27 cellular contexts compared by ENCODE assay signal in genomic region chr4:8840006-8840793, GRCh38. TPM values are rescaled to one million over a fixed set of nuclear protein-coding genes. Genes with fewer than 3 reads are reported as not detected.
DNase-seq lines count a peak whose midpoint lies in the region; ATAC-seq, FAIRE-seq and TF ChIP-seq lines count a peak whose summit lies in the region.
"Had no signal": no experiment of that assay in that cellular context is flagged by ENCODE, and none has a peak within 500 bp of the region (broad histone marks: within the 10 kb centered on the region; RNA-seq: fewer than 3 reads in every experiment).

No MANE protein-coding gene starts in this region.

- POLR2A ChIA-PET in H1 (lab: Charles Lee; ENCODE audit: partially characterized antibody): no interaction called here

- H3K27me3 ChIP-seq in heart right ventricle (peaks cover 0 to 70% (median 50%) of the 10 kb centered on the region in 7 donors), H1 (replicated peaks in 1 of 4; ENCODE audit: control insufficient read depth in 3 of 4, extremely low read depth in 1 of 4, insufficient read depth in 3 of 4, low read length in 3 of 4) (no peaks in the 10 kb centered on the region), neuronal stem cell (ENCODE audit: control insufficient read depth in 3 of 3, insufficient read depth in 3 of 3, low read depth in 1 of 3, low read length in 3 of 3) (peaks cover 0 to 10% (median 6%) of the 10 kb centered on the region in 3 experiments), HAP-1 (ENCODE audit: low read depth) (no peaks in the 10 kb centered on the region)
- H3K27me3 ChIP-seq: colonic mucosa, hepatocyte, pancreas, vagina had no signal

- H2AFZ ChIP-seq in H1 (ENCODE audit: low read length): no peak overlapping the region
- H2AFZ ChIP-seq in neuronal stem cell (ENCODE audit: low read length): no peak overlapping the region
- H2AFZ ChIP-seq: hepatocyte had no signal

- no peak overlapping the region for H4K5ac ChIP-seq in H1 (ENCODE audit: insufficient read length, low read depth, low read length)

- no peak overlapping the region for H3K9ac ChIP-seq in H1 (replicated peaks in 1 of 4; ENCODE audit: extremely low read depth in 1 of 4, low read depth in 3 of 4, low read length in 3 of 4)
- no peak overlapping the region for H3K9ac ChIP-seq in neuronal stem cell (ENCODE audit: low read depth, low read length, poor library complexity)

- H3K4me3 ChIP-seq in heart right ventricle: no peak overlapping the region
- H3K4me3 ChIP-seq in H1 (ENCODE audit: extremely low read depth in 1 of 4, insufficient read depth in 2 of 4, low read depth in 3 of 4, low read length in 4 of 4): no peak overlapping the region
- H3K4me3 ChIP-seq in neuronal stem cell (ENCODE audit: low read length in 2 of 2): no peak overlapping the region
- no peak overlapping the region for H3K4me3 ChIP-seq in HAP-1
- H3K4me3 ChIP-seq: colonic mucosa, hepatocyte, pancreas, skin epidermis, vagina had no signal

- TF ChIP-seq EP300 in H1 (IDR thresholded peaks at IDR 0.05; ENCODE audit: borderline replicate concordance in 1 of 2, low read depth in 2 of 2, low read length in 2 of 2): no peak

- no peaks in the 10 kb centered on the region for H3K79me2 ChIP-seq in H1 (ENCODE audit: control insufficient read depth in 1 of 2, insufficient read depth in 2 of 2, low read length in 2 of 2)
- H3K79me2 ChIP-seq: hepatocyte had no signal

- H4K20me1 ChIP-seq in H1 (replicated peaks in 1 of 2; ENCODE audit: control insufficient read depth in 1 of 2, insufficient read depth in 2 of 2, low read length in 2 of 2): peaks cover 0 to 6% of the 10 kb centered on the region in 2 experiments

- DNase-seq in Right ventricle myocardium superior: peak; percentile 18
- no peak for DNase-seq in heart right ventricle
- peak in 1 of 2 experiments; percentile 43 for DNase-seq in H1 (ENCODE audit: low read depth in 1 of 2, low spot score in 2 of 2)
- DNase-seq in neuronal stem cell (ENCODE audit: low spot score): no peak
- DNase-seq in cerebellar cortex (ENCODE audit: low spot score): no peak
- DNase-seq in HAP-1 (ENCODE audit: low spot score in 2 of 2): no peak
- DNase-seq: CD4-positive, alpha-beta memory T cell; colonic mucosa; DMS53; mammary epithelial cell; naive B cell; NCI-H2081; stimulated activated CD4-positive, alpha-beta T cell treated with anti-CD3 and anti-CD28 coated beads, Interleukin-4, amount 100 ng/mL, for 1 hour; SW 1271 had no signal

- H3K56ac ChIP-seq in H1 (replicated peaks; ENCODE audit: insufficient read length, low read depth, low read length): no peak overlapping the region

- no peak overlapping the region for H3K14ac ChIP-seq in H1 (ENCODE audit: insufficient read length)
- no peak overlapping the region for H3K14ac ChIP-seq in neuronal stem cell (ENCODE audit: low read length)

- H2BK120ac ChIP-seq in H1 (replicated peaks; ENCODE audit: low read depth, low read length) (no peak overlapping the region), neuronal stem cell (ENCODE audit: low read depth, low read length) (peak overlapping the region; percentile 58)

- 67 to 70% methylated on average over 10 of the region's 10 CpGs for WGBS in heart right ventricle, 2 donors
- 82% methylated on average over 10 of the region's 10 CpGs; no CpG with 5 or more reads in 1 of the 2 experiments for WGBS in H1 (ENCODE audit: extremely low coverage in 1 of 2, insufficient coverage in 1 of 2, insufficient read length in 1 of 2, insufficient replicate concordance in 2 of 2, low coverage in 1 of 2, low lambda C conversion rate in 2 of 2, missing lambda C conversion rate in 1 of 2), 2 experiments
- no CpG with 5 or more reads among the region's 10 CpGs for WGBS in neuronal stem cell (ENCODE audit: extremely low coverage in 2 of 2, insufficient read length in 2 of 2, insufficient replicate concordance in 1 of 2), 2 donors

- no peak overlapping the region for H3K18ac ChIP-seq in H1 (ENCODE audit: extremely low read depth, low read length)
- H3K18ac ChIP-seq in neuronal stem cell (ENCODE audit: low read length): peak overlapping the region; percentile 89

- H3K4ac ChIP-seq in H1 (replicated peaks; ENCODE audit: insufficient read length, low read depth, low read length) (no peak overlapping the region), neuronal stem cell (ENCODE audit: low read length) (no peak overlapping the region)

- H2AK5ac ChIP-seq in H1 (ENCODE audit: low read depth, low read length) (no peak overlapping the region), neuronal stem cell (ENCODE audit: low read depth, low read length) (peak overlapping the region; percentile 84)

- intact Hi-C loops in Right ventricle myocardium superior (cut with DNase I) (no loop called here), heart right ventricle (cut with DNase I) (no loop called here)

- no peak overlapping the region for H4K8ac ChIP-seq in H1 (ENCODE audit: extremely low read depth, insufficient read depth, low read length)
- H4K8ac ChIP-seq in neuronal stem cell (ENCODE audit: low read depth, low read length): no peak overlapping the region

- in situ Hi-C loops in HAP-1 (cut with MboI; ENCODE audit: low sequenced_read_pairs): no loop called here

- no peak for TF ChIP-seq RAD21 in H1 (IDR thresholded peaks at IDR 0.05 in 1 of 2, conservative IDR thresholded peaks at IDR 0.05 in 1 of 2; ENCODE audit: low read depth in 2 of 2, low read length in 2 of 2)

- H2BK5ac ChIP-seq in H1 (ENCODE audit: low read depth, low read length): no peak overlapping the region
- no peak overlapping the region for H2BK5ac ChIP-seq in neuronal stem cell (ENCODE audit: low read length)

- no peak overlapping the region for H4K91ac ChIP-seq in H1 (replicated peaks; ENCODE audit: insufficient read length, low read length)
- H4K91ac ChIP-seq in neuronal stem cell (ENCODE audit: low read depth, low read length, poor library complexity): no peak overlapping the region

- no peaks in the 10 kb centered on the region for H3K36me3 ChIP-seq in heart right ventricle
- H3K36me3 ChIP-seq in H1 (ENCODE audit: control insufficient read depth in 2 of 4, insufficient read depth in 4 of 4, low read length in 3 of 4): no peaks in the 10 kb centered on the region
- H3K36me3 ChIP-seq in neuronal stem cell (replicated peaks in 1 of 2; ENCODE audit: control insufficient read depth in 2 of 2, insufficient read depth in 2 of 2, low read length in 2 of 2): no peaks in the 10 kb centered on the region
- H3K36me3 ChIP-seq in HAP-1 (replicated peaks): no peaks in the 10 kb centered on the region
- H3K36me3 ChIP-seq: colonic mucosa, pancreas, vagina had no signal

- peaks cover 0 to 19% (median 5%) of the 10 kb centered on the region in 11 donors for H3K9me3 ChIP-seq in heart right ventricle
- H3K9me3 ChIP-seq in H1 (ENCODE audit: insufficient read depth in 2 of 2, low read depth in 1 of 2, low read length in 1 of 2): peaks cover 2 to 5% of the 10 kb centered on the region in 2 experiments; a peak in 1 of 4 replicates
- peaks cover 0 to 8% of the 10 kb centered on the region in 2 donors for H3K9me3 ChIP-seq in neuronal stem cell (replicated peaks in 1 of 2; ENCODE audit: control insufficient read depth in 2 of 2, insufficient read depth in 1 of 2, low read depth in 1 of 2, low read length in 2 of 2)
- no peaks in the 10 kb centered on the region for H3K9me3 ChIP-seq in HAP-1
- H3K9me3 ChIP-seq: colonic mucosa, pancreas, vagina had no signal

- no peak for FAIRE-seq in H1 (lab: Jason Lieb, UNC)
- FAIRE-seq: GM12892, islet of Langerhans, pancreas, TTC549 had no signal

- no peak for ATAC-seq in Right ventricle myocardium superior (ENCODE audit: poor library complexity)
- ATAC-seq in heart right ventricle: no peak
- no peak for ATAC-seq in GM18505 (IDR thresholded peaks at IDR 0.05; ENCODE audit: unreplicated experiment)
- no peak for ATAC-seq in GM19395 (IDR thresholded peaks at IDR 0.05; ENCODE audit: unreplicated experiment)
- ATAC-seq: activated naive CD4-positive, alpha-beta T cell treated with anti-CD3 and anti-CD28 coated beads, Interleukin-2, amount 50 U/mL, for 72 hours; pancreas had no signal

- H3K23me2 ChIP-seq in H1 (ENCODE audit: low read depth, low read length): peaks cover 11% of the 10 kb centered on the region; the same call in 1 of the 2 replicates

- H3K4me2 ChIP-seq in H1 (ENCODE audit: insufficient read depth in 1 of 2, low read depth in 2 of 2, low read length in 2 of 2) (no peak overlapping the region), neuronal stem cell (ENCODE audit: insufficient read depth, low read length, poor library complexity, severe bottlenecking) (no peak overlapping the region)
- H3K4me2 ChIP-seq: hepatocyte had no signal

- TF ChIP-seq CTCF in heart right ventricle (IDR thresholded peaks at IDR 0.05) (no peak), H1 (IDR thresholded peaks at IDR 0.05; ENCODE audit: control extremely low read depth in 1 of 3, insufficient read depth in 1 of 3, low read depth in 1 of 3, low read length in 3 of 3) (peak in 2 of 3 experiments; percentile 3 to 35; a peak in 2 of 4 replicates)

- H3K27ac ChIP-seq in heart right ventricle (no peak overlapping the region), H1 (ENCODE audit: low read depth, low read length) (no peak overlapping the region), neuronal stem cell (replicated peaks; ENCODE audit: low read length) (no peak overlapping the region)
- H3K27ac ChIP-seq: colonic mucosa, hepatocyte, pancreas, RWPE1, skin epidermis, vagina had no signal

- no peak overlapping the region for H2BK12ac ChIP-seq in H1 (ENCODE audit: low read depth, low read length)
- no peak overlapping the region for H2BK12ac ChIP-seq in neuronal stem cell (ENCODE audit: low read length)

- H3K23ac ChIP-seq in H1 (ENCODE audit: insufficient read length) (no peak overlapping the region), neuronal stem cell (ENCODE audit: low read depth, low read length, poor library complexity) (no peak overlapping the region)

- H2BK15ac ChIP-seq in H1 (ENCODE audit: low read length) (no peak overlapping the region), neuronal stem cell (ENCODE audit: low read length) (peak overlapping the region; percentile 79)

- H3K79me1 ChIP-seq in H1 (ENCODE audit: low read depth, low read length) (no peaks in the 10 kb centered on the region), neuronal stem cell (ENCODE audit: low read depth, low read length) (no peaks in the 10 kb centered on the region)

- TF ChIP-seq POLR2A in H1 (IDR thresholded peaks at IDR 0.05; ENCODE audit: control extremely low read depth in 1 of 2, low read depth in 2 of 2, low read length in 2 of 2): no peak
- TF ChIP-seq POLR2A in GM18505 (IDR thresholded peaks at IDR 0.05; ENCODE audit: borderline replicate concordance, extremely low read depth, insufficient read depth, insufficient read length): no peak

- CTCF ChIA-PET in H1 (lab: Charles Lee; ENCODE audit: partially characterized antibody): interaction anchor here (0.6 to 2.0 kb wide), 3 partner anchors 23 to 795 kb away, joined by 4 to 5 read pairs (median 5); no protein-coding TSS in a partner anchor

- H3K4me1 ChIP-seq in heart right ventricle: no peaks in the 10 kb centered on the region
- H3K4me1 ChIP-seq in H1 (replicated peaks in 1 of 4; ENCODE audit: control insufficient read depth in 3 of 4, insufficient read depth in 4 of 4, low read length in 3 of 4): peaks cover 0 to 6% (median 3%) of the 10 kb centered on the region in 4 experiments; a peak in 4 of 7 replicates
- peaks cover 0 to 10% of the 10 kb centered on the region in 2 donors for H3K4me1 ChIP-seq in neuronal stem cell (ENCODE audit: control insufficient read depth in 2 of 2, insufficient read depth in 1 of 2, low read depth in 1 of 2, low read length in 2 of 2)
- H3K4me1 ChIP-seq in HAP-1: no peaks in the 10 kb centered on the region
- H3K4me1 ChIP-seq: colonic mucosa, pancreas, vagina had no signal

- H2BK20ac ChIP-seq in H1 (ENCODE audit: low read length): no peak overlapping the region

RNA-seq across cellular contexts. Expression of gene HMX1, which starts 31.4 kb away (rescaled TPM):
- total RNA-seq in Right ventricle myocardium superior: not detected
- under 1 TPM in 1 of 10 donors, not detected in 9; 0.15 TPM for total RNA-seq in heart right ventricle
- not detected for polyA plus RNA-seq in heart right ventricle
- total RNA-seq in H1 (2021; fragmentation: NEBNext Ultra II Directional; extraction: Animal tissue kit (Norgen Biotek cat#: 25700)): 0.26 and 0.34 TPM in 2 replicates
- polyA plus RNA-seq in H1 (2011; rRNA removed): 0.08 TPM in 1 of 2 replicates, not detected in the other
- polyA plus RNA-seq in H1 (2011; cell fraction: cytosol; rRNA removed): 0.10 TPM
- 0.07 TPM for polyA plus RNA-seq in H1 (2011; cell fraction: nucleus; rRNA removed)
- polyA plus RNA-seq in H1 (2012, experiment 1 of 2): not detected in 4 replicates
- not detected for polyA plus RNA-seq in H1 (2012, experiment 2 of 2)
- polyA plus RNA-seq in H1 (2013, experiment 1 of 2): 0.18 TPM
- polyA plus RNA-seq in H1 (2013, experiment 2 of 2): 0.06 TPM
- polyA minus RNA-seq in H1 (2011; rRNA and poly(A)+ RNA removed): not detected in 2 replicates
- not detected for polyA minus RNA-seq in H1 (2011; cell fraction: cytosol; rRNA and poly(A)+ RNA removed)
- polyA minus RNA-seq in H1 (2011; cell fraction: nucleus; rRNA and poly(A)+ RNA removed): not detected
- 0.04 TPM for polyA plus RNA-seq in neuronal stem cell (2013, experiment 1 of 2)
- polyA plus RNA-seq in neuronal stem cell (2013, experiment 2 of 2): 0.07 TPM
- total RNA-seq: activated naive CD4-positive, alpha-beta T cell treated with anti-CD3 and anti-CD28 coated beads, Interleukin-2, amount 50 U/mL, for 72 hours; CD4-positive, alpha-beta memory T cell; colonic mucosa; fibroblast of villous mesenchyme; hepatocyte; mammary epithelial cell; pancreas; vagina had no signal
- polyA plus RNA-seq: AG04450; CD4-positive, alpha-beta memory T cell; hepatocyte; mammary epithelial cell; pancreas had no signal

Comparison
In these comparisons a context has a peak if more than half of its experiments do, and no peak if none do; other contexts are left out.
1. CTCF ChIP-seq: peak in H1 (2 of 3); none in heart right ventricle (0 of 9).